In the genomic region with DNA sequence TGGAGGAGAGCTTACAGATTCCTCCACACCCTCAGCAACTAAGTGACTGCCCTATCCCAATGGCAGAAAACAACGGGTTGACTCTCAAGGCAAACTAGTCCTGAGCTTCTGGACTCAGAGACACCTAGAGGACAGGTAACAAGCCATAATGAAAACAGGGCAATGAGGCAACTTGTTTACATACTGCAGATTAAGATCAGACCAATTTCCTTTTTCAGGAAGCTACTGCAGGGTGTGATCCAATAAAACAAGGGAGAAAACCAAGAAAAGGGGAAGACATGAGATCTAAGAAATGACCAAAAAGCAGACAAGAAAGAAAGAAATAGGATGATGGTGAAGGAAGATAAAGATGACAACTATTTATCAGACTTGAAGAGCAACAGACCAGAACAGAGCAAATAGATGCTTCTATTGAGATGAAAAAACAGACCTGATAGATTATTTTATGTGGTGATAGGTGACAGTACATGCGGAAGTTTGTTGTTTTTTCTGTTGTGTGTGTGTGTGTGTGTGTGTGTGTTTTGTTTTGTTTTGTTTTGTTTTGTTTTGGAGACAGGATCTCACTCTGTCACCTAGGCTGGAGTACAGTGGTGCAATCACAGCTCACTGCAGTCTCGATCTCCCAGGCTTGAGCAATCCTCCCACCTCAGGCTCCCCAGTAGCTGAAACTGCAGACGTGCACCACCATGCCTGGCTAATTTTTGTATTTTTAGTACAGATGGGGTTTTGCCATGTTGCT, we compare ENCODE assay signal across 19 cellular contexts.
A peak's percentile ranks its signal among the peaks of the same experiment; 100 is the strongest.
DNase-seq lines count a peak whose midpoint lies in the region; ATAC-seq and TF ChIP-seq lines count a peak whose summit lies in the region.
"Had no signal": no experiment of that assay in that cellular context is flagged by ENCODE, and none has a peak within 500 bp of the region (broad histone marks: within the 10 kb centered on the region; RNA-seq: fewer than 3 reads in every experiment).

No MANE protein-coding gene starts in this region.

- no peak overlapping the region for H3K4me3 ChIP-seq in HEK293 (ENCODE audit: low read depth, low read length)
- H3K4me3 ChIP-seq: A549, PC-9 had no signal

- no peak for TF ChIP-seq CTCF in HEK293 (tag by site-specific recombination; IDR thresholded peaks at IDR 0.05)

- H3K4me3 Mint-ChIP-seq in immature natural killer cell: peak overlapping the region; percentile 21 to 68 (median 39)
- H3K4me3 Mint-ChIP-seq in stimulated activated effector memory CD8-positive, alpha-beta T cell treated with anti-CD3 and anti-CD28 coated beads, Interleukin-12 subunit alpha, Interleukin-12 subunit beta, amount 100 ng/mL, for 72 hours: no peak overlapping the region
- H3K4me3 Mint-ChIP-seq: CD14-positive monocyte had no signal

- H3K4me1 ChIP-seq in HEK293 (ENCODE audit: control insufficient read depth, insufficient read depth, low read length): no peaks in the 10 kb centered on the region
- H3K4me1 ChIP-seq: A549 had no signal

- H3K36me3 Mint-ChIP-seq in immature natural killer cell: peaks cover 0 to 9% (median 5%) of the 10 kb centered on the region in 3 donors
- peaks cover 7% of the 10 kb centered on the region for H3K36me3 Mint-ChIP-seq in stimulated activated effector memory CD8-positive, alpha-beta T cell treated with anti-CD3 and anti-CD28 coated beads, Interleukin-12 subunit alpha, Interleukin-12 subunit beta, amount 100 ng/mL, for 72 hours

- CTCF ChIA-PET in HEK293 (lab: Yijun Ruan, JAX): interaction anchor here (0.9 kb wide), 1 partner anchor 9 kb away, joined by 6 read pairs; no protein-coding TSS in a partner anchor

- DNase-seq in activated gamma-delta T cell treated with Interleukin-2 at 50 U/mL for 16 hours (peak; percentile 30), activated gamma-delta T cell (lab: John Stamatoyannopoulos, UW) (no peak), immature natural killer cell (peak; percentile 30 to 67 (median 60)), DMS79 treated with DMSO at 0.1 percent for 48 hours (lab: John Stamatoyannopoulos, UW) (no peak), HK-2 (ENCODE audit: unreplicated experiment) (no peak), MV-4-11 (lab: John Stamatoyannopoulos, UW) (no peak)
- no peak for DNase-seq in stimulated activated effector memory CD8-positive, alpha-beta T cell treated with anti-CD3 and anti-CD28 coated beads, Interleukin-12 subunit alpha, Interleukin-12 subunit beta, amount 100 ng/mL, for 72 hours (ENCODE audit: low spot score in 2 of 2)
- DNase-seq: Calu3, DND-41, GF-D8, H7, Karpas-422, NCI-H1436, NCI-H2029 treated with DMSO at 0.1 percent for 48 hours, NCI-H526, PC-9 had no signal

- H3K9me3 ChIP-seq in HEK293 (ENCODE audit: control insufficient read depth, insufficient read depth, low read depth, low read length): no peaks in the 10 kb centered on the region

- ATAC-seq in stimulated activated effector memory CD8-positive, alpha-beta T cell treated with anti-CD3 and anti-CD28 coated beads, Interleukin-12 subunit alpha, Interleukin-12 subunit beta, amount 100 ng/mL, for 72 hours: no peak
- ATAC-seq: A549 had no signal

- H3K4me1 Mint-ChIP-seq in immature natural killer cell: peaks cover 72 to 82% of the 10 kb centered on the region in 2 donors
- peaks cover 45% of the 10 kb centered on the region for H3K4me1 Mint-ChIP-seq in stimulated activated effector memory CD8-positive, alpha-beta T cell treated with anti-CD3 and anti-CD28 coated beads, Interleukin-12 subunit alpha, Interleukin-12 subunit beta, amount 100 ng/mL, for 72 hours

- POLR2A ChIA-PET in HEK293 (lab: Yijun Ruan, JAX): interaction anchor here (1.3 kb wide), 1 partner anchor 120 kb away, joined by 4 read pairs; a partner anchor contains a TSS

- H3K27ac Mint-ChIP-seq in immature natural killer cell: peak overlapping the region; percentile 79 to 94 (median 90)
- H3K27ac Mint-ChIP-seq in stimulated activated effector memory CD8-positive, alpha-beta T cell treated with anti-CD3 and anti-CD28 coated beads, Interleukin-12 subunit alpha, Interleukin-12 subunit beta, amount 100 ng/mL, for 72 hours: peak overlapping the region; percentile 9

- peaks cover 0 to 2% (median 0%) of the 10 kb centered on the region in 6 donors for H3K9me3 Mint-ChIP-seq in immature natural killer cell
- peaks cover 10% of the 10 kb centered on the region for H3K9me3 Mint-ChIP-seq in stimulated activated effector memory CD8-positive, alpha-beta T cell treated with anti-CD3 and anti-CD28 coated beads, Interleukin-12 subunit alpha, Interleukin-12 subunit beta, amount 100 ng/mL, for 72 hours

- no peaks in the 10 kb centered on the region for H3K36me3 ChIP-seq in HEK293 (ENCODE audit: control insufficient read depth in 2 of 2, insufficient read depth in 1 of 2, low read length in 2 of 2)

- H3K27ac ChIP-seq in HEK293 (ENCODE audit: extremely low read depth, low read depth, low read length): no peak overlapping the region
- H3K27ac ChIP-seq: A549, PC-9 had no signal

- H3K27me3 Mint-ChIP-seq in immature natural killer cell (ENCODE audit: low read depth in 3 of 3): peaks cover 2 to 9% (median 4%) of the 10 kb centered on the region in 3 donors

TF ChIP-seq in HEK293, 187 proteins besides CTCF, POLR2A, EP300 and RAD21 (continues in another document):
- TF ChIP-seq MEIS1 (CRISPR knock-in tag; IDR thresholded peaks at IDR 0.05; ENCODE audit: borderline replicate concordance) (no peak), ZNF391 (tag by site-specific recombination; IDR thresholded peaks at IDR 0.05; ENCODE audit: borderline replicate concordance, low read depth) (no peak), ZNF423 (tag by site-specific recombination; IDR thresholded peaks at IDR 0.05) (no peak), IKZF3 (tag by site-specific recombination; IDR thresholded peaks at IDR 0.05) (no peak), ZNF501 (tag by site-specific recombination; IDR thresholded peaks at IDR 0.05) (no peak), ZNF837 (tag by site-specific recombination; IDR thresholded peaks at IDR 0.05) (no peak), ZBTB8A (tag by site-specific recombination; IDR thresholded peaks at IDR 0.05) (no peak), ZNF624 (tag by site-specific recombination; IDR thresholded peaks at IDR 0.05) (peak; percentile 89; the same call in 1 of the 2 replicates), SCRT2 (tag by site-specific recombination; IDR thresholded peaks at IDR 0.05) (no peak), ZNF133 (tag by site-specific recombination; IDR thresholded peaks at IDR 0.05) (no peak), TRIM28 (IDR thresholded peaks at IDR 0.05; ENCODE audit: borderline replicate concordance, low read length) (peak; percentile 58; the same call in 1 of the 2 replicates), GLI4 (tag by site-specific recombination; IDR thresholded peaks at IDR 0.05) (no peak), ZNF558 (tag by site-specific recombination; IDR thresholded peaks at IDR 0.05) (no peak), KLF16 (tag by site-specific recombination; IDR thresholded peaks at IDR 0.05) (no peak), GLIS2 (tag by site-specific recombination; IDR thresholded peaks at IDR 0.05) (no peak)
- TF ChIP-seq, protein P1, sequence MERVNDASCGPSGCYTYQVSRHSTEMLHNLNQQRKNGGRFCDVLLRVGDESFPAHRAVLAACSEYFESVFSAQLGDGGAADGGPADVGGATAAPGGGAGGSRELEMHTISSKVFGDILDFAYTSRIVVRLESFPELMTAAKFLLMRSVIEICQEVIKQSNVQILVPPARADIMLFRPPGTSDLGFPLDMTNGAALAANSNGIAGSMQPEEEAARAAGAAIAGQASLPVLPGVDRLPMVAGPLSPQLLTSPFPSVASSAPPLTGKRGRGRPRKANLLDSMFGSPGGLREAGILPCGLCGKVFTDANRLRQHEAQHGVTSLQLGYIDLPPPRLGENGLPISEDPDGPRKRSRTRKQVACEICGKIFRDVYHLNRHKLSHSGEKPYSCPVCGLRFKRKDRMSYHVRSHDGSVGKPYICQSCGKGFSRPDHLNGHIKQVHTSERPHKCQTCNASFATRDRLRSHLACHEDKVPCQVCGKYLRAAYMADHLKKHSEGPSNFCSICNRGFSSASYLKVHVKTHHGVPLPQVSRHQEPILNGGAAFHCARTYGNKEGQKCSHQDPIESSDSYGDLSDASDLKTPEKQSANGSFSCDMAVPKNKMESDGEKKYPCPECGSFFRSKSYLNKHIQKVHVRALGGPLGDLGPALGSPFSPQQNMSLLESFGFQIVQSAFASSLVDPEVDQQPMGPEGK (tag by site-specific recombination; IDR thresholded peaks at IDR 0.05): no peak
- TF ChIP-seq, protein P2, sequence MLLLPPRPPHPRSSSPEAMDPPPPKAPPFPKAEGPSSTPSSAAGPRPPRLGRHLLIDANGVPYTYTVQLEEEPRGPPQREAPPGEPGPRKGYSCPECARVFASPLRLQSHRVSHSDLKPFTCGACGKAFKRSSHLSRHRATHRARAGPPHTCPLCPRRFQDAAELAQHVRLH (tag by site-specific recombination; IDR thresholded peaks at IDR 0.05): no peak
- TF ChIP-seq, protein P3, sequence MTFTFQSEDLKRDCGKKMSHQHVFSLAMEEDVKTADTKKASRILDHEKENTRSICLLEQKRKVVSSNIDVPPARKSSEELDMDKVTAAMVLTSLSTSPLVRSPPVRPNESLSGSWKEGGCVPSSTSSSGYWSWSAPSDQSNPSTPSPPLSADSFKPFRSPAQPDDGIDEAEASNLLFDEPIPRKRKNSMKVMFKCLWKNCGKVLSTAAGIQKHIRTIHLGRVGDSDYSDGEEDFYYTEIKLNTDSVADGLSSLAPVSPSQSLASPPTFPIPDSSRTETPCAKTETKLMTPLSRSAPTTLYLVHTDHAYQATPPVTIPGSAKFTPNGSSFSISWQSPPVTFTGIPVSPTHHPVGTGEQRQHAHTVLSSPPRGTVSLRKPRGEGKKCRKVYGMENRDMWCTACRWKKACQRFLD (tag by site-specific recombination; IDR thresholded peaks at IDR 0.05): no peak
- TF ChIP-seq, protein P4, sequence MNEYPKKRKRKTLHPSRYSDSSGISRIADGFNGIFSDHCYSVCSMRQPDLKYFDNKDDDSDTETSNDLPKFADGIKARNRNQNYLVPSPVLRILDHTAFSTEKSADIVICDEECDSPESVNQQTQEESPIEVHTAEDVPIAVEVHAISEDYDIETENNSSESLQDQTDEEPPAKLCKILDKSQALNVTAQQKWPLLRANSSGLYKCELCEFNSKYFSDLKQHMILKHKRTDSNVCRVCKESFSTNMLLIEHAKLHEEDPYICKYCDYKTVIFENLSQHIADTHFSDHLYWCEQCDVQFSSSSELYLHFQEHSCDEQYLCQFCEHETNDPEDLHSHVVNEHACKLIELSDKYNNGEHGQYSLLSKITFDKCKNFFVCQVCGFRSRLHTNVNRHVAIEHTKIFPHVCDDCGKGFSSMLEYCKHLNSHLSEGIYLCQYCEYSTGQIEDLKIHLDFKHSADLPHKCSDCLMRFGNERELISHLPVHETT (tag by site-specific recombination; IDR thresholded peaks at IDR 0.05): no peak

Comparison
In these comparisons a context has a peak if more than half of its experiments do, and no peak if none do; other contexts are left out.
1. DNase-seq: peak in activated gamma-delta T cell treated with Interleukin-2 at 50 U/mL for 16 hours (single experiment) and immature natural killer cell (3 of 3); none in activated gamma-delta T cell (single experiment), stimulated activated effector memory CD8-positive, alpha-beta T cell treated with anti-CD3 and anti-CD28 coated beads, Interleukin-12 subunit alpha, Interleukin-12 subunit beta, amount 100 ng/mL, for 72 hours (0 of 2), DMS79 treated with DMSO at 0.1 percent for 48 hours (single experiment), HK-2 (single experiment) and MV-4-11 (single experiment).